In the genomic region with DNA sequence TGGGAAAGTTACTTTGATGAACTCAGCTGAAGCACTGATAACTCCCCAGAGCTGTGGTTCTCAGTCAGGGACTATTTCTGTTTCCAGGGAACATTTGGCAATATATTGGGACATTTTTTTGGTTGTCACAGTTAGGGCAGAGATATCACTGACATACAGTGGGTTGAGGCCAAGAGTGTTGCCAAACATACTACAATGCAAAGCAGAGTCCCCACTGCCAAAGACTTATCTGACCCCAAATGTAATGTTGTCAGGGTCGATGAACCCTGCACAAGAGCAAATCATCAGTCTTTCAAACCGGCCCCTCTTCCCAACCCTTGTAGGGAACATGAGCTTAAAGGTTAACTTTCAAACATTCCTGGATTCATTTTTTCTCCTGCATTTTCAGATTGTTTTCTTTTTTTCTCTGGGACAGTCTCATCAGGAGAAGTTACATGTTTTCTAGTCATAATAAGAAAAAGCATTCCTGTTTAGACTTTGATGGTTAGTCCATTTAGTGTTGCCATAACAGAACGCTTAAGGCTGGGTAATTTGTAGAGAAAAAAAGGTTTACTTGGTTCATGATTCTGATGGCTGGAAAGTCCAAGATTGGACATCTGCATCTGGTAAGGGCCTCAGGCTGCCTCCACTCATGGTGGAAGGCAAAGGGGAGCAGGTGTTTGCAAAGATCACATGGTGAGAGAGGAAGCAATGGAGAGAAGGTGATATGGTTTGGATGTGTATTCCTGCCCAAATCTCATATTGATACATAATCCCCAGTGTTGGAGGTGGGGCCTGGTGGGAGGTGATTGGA, we compare ENCODE assay signal across 18 cellular contexts.
"Had no signal": no experiment of that assay in that cellular context is flagged by ENCODE, and none has a peak within 500 bp of the region (broad histone marks: within the 10 kb centered on the region; RNA-seq: fewer than 3 reads in every experiment).

No MANE protein-coding gene starts in this region.

- H3K27ac Mint-ChIP-seq: mesothelial cell of epicardium had no signal

- ATAC-seq: foreskin keratinocyte, gastroesophageal sphincter, heart right ventricle, lower lobe of right lung, mucosa of descending colon had no signal

- H3K4me3 ChIP-seq: coronary artery, dorsolateral prefrontal cortex, esophagus muscularis mucosa, gastroesophageal sphincter, heart right ventricle, left ventricle myocardium inferior, lower lobe of right lung, mucosa of descending colon had no signal

- H3K27me3 ChIP-seq: dorsolateral prefrontal cortex, esophagus muscularis mucosa, foreskin keratinocyte, gastroesophageal sphincter, heart right ventricle had no signal

- H3K27ac ChIP-seq: coronary artery, dorsolateral prefrontal cortex, esophagus muscularis mucosa, foreskin keratinocyte, gastroesophageal sphincter, heart right ventricle, left ventricle myocardium inferior, lower lobe of right lung had no signal

- H3K4me3 Mint-ChIP-seq: mesothelial cell of epicardium had no signal

- H3K36me3 ChIP-seq: esophagus muscularis mucosa, gastroesophageal sphincter, heart right ventricle, left ventricle myocardium inferior, lower lobe of right lung had no signal

- H3K36me3 Mint-ChIP-seq: mesothelial cell of epicardium had no signal

- DNase-seq: dermis blood vessel endothelial cell; dorsolateral prefrontal cortex; effector CD4-positive, alpha-beta T cell; effector memory CD4-positive, alpha-beta T cell; foreskin keratinocyte; head of caudate nucleus; heart right ventricle; hippocampal formation; left cardiac atrium; left ventricle myocardium inferior; lower lobe of right lung; mesenchymal stem cell; mucosa of descending colon; naive B cell had no signal

- H3K27me3 Mint-ChIP-seq: naive B cell had no signal

- H3K4me1 Mint-ChIP-seq: mesothelial cell of epicardium had no signal

- H3K9me3 ChIP-seq: esophagus muscularis mucosa, lower lobe of right lung, mucosa of descending colon had no signal

- H3K4me1 ChIP-seq: esophagus muscularis mucosa, foreskin keratinocyte, gastroesophageal sphincter, heart right ventricle, left ventricle myocardium inferior, lower lobe of right lung had no signal
